ENCODE assay signal across 8 cellular contexts in genomic region chr5:79924936-79925893, GRCh38.
A peak's percentile ranks its signal among the peaks of the same experiment; 100 is the strongest.
DNase-seq lines count a peak whose midpoint lies in the region; ATAC-seq, FAIRE-seq and TF ChIP-seq lines count a peak whose summit lies in the region.

No MANE protein-coding gene starts in this region.

- no peaks in the 10 kb centered on the region for H3K36me3 Mint-ChIP-seq in activated CD8-positive, alpha-beta T cell treated with anti-CD3 and anti-CD28 coated beads, Interleukin-2, amount 10 ng/mL, durations not matched to agents 7 days and 5 days (ENCODE audit: low read depth)

- peaks cover 17% of the 10 kb centered on the region for H3K27me3 Mint-ChIP-seq in activated CD8-positive, alpha-beta T cell treated with anti-CD3 and anti-CD28 coated beads, Interleukin-2, amount 10 ng/mL, durations not matched to agents 7 days and 5 days (ENCODE audit: low read depth)

- no peaks in the 10 kb centered on the region for H3K27me3 ChIP-seq in KMS-11 (ENCODE audit: insufficient read depth, low read depth)

- H3K79me2 ChIP-seq in KMS-11 (ENCODE audit: insufficient read depth, low read depth) = no peaks in the 10 kb centered on the region

- H3K27ac Mint-ChIP-seq in activated CD8-positive, alpha-beta T cell treated with anti-CD3 and anti-CD28 coated beads, Interleukin-2, amount 10 ng/mL, durations not matched to agents 7 days and 5 days = no peak overlapping the region

- H3K27ac ChIP-seq in KMS-11 = no peak overlapping the region

- H3K9ac ChIP-seq in KMS-11 = no peak overlapping the region

- H3K36me3 ChIP-seq in KMS-11 (ENCODE audit: insufficient read depth) = no peaks in the 10 kb centered on the region

- POLR2A ChIA-PET in activated CD8-positive, alpha-beta T cell treated with anti-CD3 and anti-CD28 coated beads, Interleukin-2, amount 10 ng/mL, durations not matched to agents 7 days and 5 days (lab: Charles Lee) = no interaction called here

- ATAC-seq in activated CD8-positive, alpha-beta T cell treated with anti-CD3 and anti-CD28 coated beads, Interleukin-2, amount 10 ng/mL, durations not matched to agents 7 days and 5 days = peak; percentile 49
- no peak for ATAC-seq in HG03097 (IDR thresholded peaks at IDR 0.05; ENCODE audit: low FRiP score, unreplicated experiment)

- no peak overlapping the region for H2AFZ ChIP-seq in KMS-11 (ENCODE audit: low read depth)

- no peaks in the 10 kb centered on the region for H3K9me3 Mint-ChIP-seq in activated CD8-positive, alpha-beta T cell treated with anti-CD3 and anti-CD28 coated beads, Interleukin-2, amount 10 ng/mL, durations not matched to agents 7 days and 5 days (ENCODE audit: insufficient read depth)

- H3K4me3 Mint-ChIP-seq in activated CD8-positive, alpha-beta T cell treated with anti-CD3 and anti-CD28 coated beads, Interleukin-2, amount 10 ng/mL, durations not matched to agents 7 days and 5 days = no peak overlapping the region

- peak; percentile 11 for FAIRE-seq in D721Med (lab: Jason Lieb, UNC)

- H3K4me1 Mint-ChIP-seq in activated CD8-positive, alpha-beta T cell treated with anti-CD3 and anti-CD28 coated beads, Interleukin-2, amount 10 ng/mL, durations not matched to agents 7 days and 5 days (ENCODE audit: low read depth) = peaks cover 3% of the 10 kb centered on the region

- TF ChIP-seq CTCF in D721Med (IDR thresholded peaks at IDR 0.05; ENCODE audit: insufficient read depth, missing control alignments) (peak; percentile 59), KMS-11 (conservative IDR thresholded peaks at IDR 0.05; ENCODE audit: low read depth, low read length) (peak; percentile 19; the same call in 1 of the 2 replicates)

- DNase-seq in D721Med (ENCODE audit: insufficient read length, low spot score) (no peak), iris pigment epithelial cell (ENCODE audit: low read depth) (peak; percentile 38), NCI-H187 treated with DMSO at 0.1 percent for 48 hours (lab: John Stamatoyannopoulos, UW) (no peak), MV-4-11 (lab: John Stamatoyannopoulos, UW) (no peak), NCI-H2171 treated with DMSO at 0.1 percent for 48 hours (lab: John Stamatoyannopoulos, UW) (no peak)
- DNase-seq in activated CD8-positive, alpha-beta T cell treated with anti-CD3 and anti-CD28 coated beads, Interleukin-2, amount 10 ng/mL, durations not matched to agents 7 days and 5 days = peak; percentile 26

- no peak overlapping the region for H3K4me2 ChIP-seq in KMS-11

- no peak overlapping the region for H3K4me3 ChIP-seq in KMS-11 (IDR thresholded peaks at IDR 0.05; ENCODE audit: insufficient read depth, low read depth, low read length)

- CTCF ChIA-PET in activated CD8-positive, alpha-beta T cell treated with anti-CD3 and anti-CD28 coated beads, Interleukin-2, amount 10 ng/mL, durations not matched to agents 7 days and 5 days (lab: Charles Lee) = interaction anchor here (1.1 to 3.8 kb wide), 7 partner anchors 10 to 158 kb away, joined by 3 to 25 read pairs (median 5); no protein-coding TSS in a partner anchor

- peaks cover 22% of the 10 kb centered on the region for H3K4me1 ChIP-seq in KMS-11 (ENCODE audit: low read depth, poor library complexity, severe bottlenecking)

- H4K20me1 ChIP-seq in KMS-11 (ENCODE audit: insufficient read depth) = no peaks in the 10 kb centered on the region

Comparison
In these comparisons a context has a peak if more than half of its experiments do, and no peak if none do; other contexts are left out.
1. DNase-seq: peak in activated CD8-positive, alpha-beta T cell treated with anti-CD3 and anti-CD28 coated beads, Interleukin-2, amount 10 ng/mL, durations not matched to agents 7 days and 5 days (single experiment) and iris pigment epithelial cell (single experiment); none in D721Med (single experiment), NCI-H187 treated with DMSO at 0.1 percent for 48 hours (single experiment), MV-4-11 (single experiment) and NCI-H2171 treated with DMSO at 0.1 percent for 48 hours (single experiment).